In genomic region chr9:81112638-81113037, GRCh38 we compare ENCODE assay signal across 18 cellular contexts.
DNase-seq lines count a peak whose midpoint lies in the region; ATAC-seq and TF ChIP-seq lines count a peak whose summit lies in the region.
"Had no signal": no experiment of that assay in that cellular context is flagged by ENCODE, and none has a peak within 500 bp of the region (broad histone marks: within the 10 kb centered on the region; RNA-seq: fewer than 3 reads in every experiment).

No MANE protein-coding gene starts in this region.

- H3K36me3 Mint-ChIP-seq in neural crest cell (ENCODE audit: low read depth), result no peaks in the 10 kb centered on the region

- ATAC-seq in GM18520 (IDR thresholded peaks at IDR 0.05; ENCODE audit: unreplicated experiment), result no peak
- ATAC-seq: activated naive CD8-positive, alpha-beta T cell treated with anti-CD3 and anti-CD28 coated beads, Interleukin-2, amount 50 U/mL, for 24 hours had no signal

- peaks cover 20% of the 10 kb centered on the region for H3K4me1 Mint-ChIP-seq in neural crest cell

- H3K27me3 Mint-ChIP-seq in neural crest cell (ENCODE audit: low read depth), result no peaks in the 10 kb centered on the region
- H3K27me3 Mint-ChIP-seq: activated CD4-positive, alpha-beta T cell treated with anti-CD3 and anti-CD28 coated beads, Interleukin-2, amount 10 ng/mL, durations not matched to agents 24 days and 14 days; stimulated activated naive CD8-positive, alpha-beta T cell treated with anti-CD3 and anti-CD28 coated beads, Interleukin-15, Interleukin-2, amounts not matched to agents 100 ng/mL and 50 ng/mL, for 24 hours had no signal

- H3K9me3 Mint-ChIP-seq in neural crest cell, result no peaks in the 10 kb centered on the region
- H3K9me3 Mint-ChIP-seq: activated naive CD8-positive, alpha-beta T cell treated with anti-CD3 and anti-CD28 coated beads, Interleukin-2, amount 50 U/mL, for 24 hours; naive B cell; stimulated activated naive CD8-positive, alpha-beta T cell treated with anti-CD3 and anti-CD28 coated beads, Interleukin-15, Interleukin-2, amounts not matched to agents 100 ng/mL and 50 ng/mL, for 24 hours had no signal

- TF ChIP-seq CTCF in HL-60 (IDR thresholded peaks at IDR 0.05; ENCODE audit: insufficient read depth, low read length) (no peak), neural crest cell (conservative IDR thresholded peaks at IDR 0.05) (no peak)

- no peak overlapping the region for H3K4me3 Mint-ChIP-seq in neural crest cell

- DNase-seq in HL-60 (ENCODE audit: low read depth in 1 of 2, low spot score in 1 of 2) (no peak), NCI-H1417 (lab: John Stamatoyannopoulos, UW) (peak in 2 of 3 experiments; percentile 68 to 91), NCI-H82 treated with DMSO at 0.1 percent for 48 hours (lab: John Stamatoyannopoulos, UW; ENCODE audit: unreplicated experiment) (peak; percentile 11), neural crest cell (ENCODE audit: low read depth, low spot score) (no peak), NCI-H526 treated with DMSO at 0.1 percent for 48 hours (lab: John Stamatoyannopoulos, UW) (no peak), SKM-1 treated with dmso at 0.1 percent for 144 hours (lab: John Stamatoyannopoulos, UW; ENCODE audit: unreplicated experiment) (no peak)
- DNase-seq: activated CD4-positive, alpha-beta T cell treated with anti-CD3 and anti-CD28 coated beads, Interleukin-2, amount 10 ng/mL, durations not matched to agents 24 days and 14 days; activated effector memory CD4-positive, alpha-beta T cell treated with Interleukin-2 at 50 U/mL for 16 hours; activated naive CD8-positive, alpha-beta T cell treated with anti-CD3 and anti-CD28 coated beads, Interleukin-2, amount 50 U/mL, for 24 hours; Calu3; mammary epithelial cell; NCI-H2107; SW 1271 had no signal

- no peaks in the 10 kb centered on the region for H3K27me3 ChIP-seq in HL-60 (ENCODE audit: insufficient read depth, poor library complexity, severe bottlenecking)
- H3K27me3 ChIP-seq: tibial nerve had no signal

- H3K27ac ChIP-seq in HL-60 (replicated peaks), result peak overlapping the region; percentile 69
- H3K27ac ChIP-seq: coronary artery, tibial nerve had no signal

- H3K4me3 ChIP-seq in HL-60 (replicated peaks; ENCODE audit: insufficient read depth, low read length), result no peak overlapping the region
- H3K4me3 ChIP-seq: coronary artery, tibial nerve had no signal

- H3K27ac Mint-ChIP-seq in neural crest cell (ENCODE audit: unreplicated experiment), result peak overlapping the region; percentile 2
- H3K27ac Mint-ChIP-seq: activated CD4-positive, alpha-beta T cell treated with anti-CD3 and anti-CD28 coated beads, Interleukin-2, amount 10 ng/mL, durations not matched to agents 24 days and 14 days; activated naive CD8-positive, alpha-beta T cell treated with anti-CD3 and anti-CD28 coated beads, Interleukin-2, amount 50 U/mL, for 24 hours; stimulated activated naive CD8-positive, alpha-beta T cell treated with anti-CD3 and anti-CD28 coated beads, Interleukin-15, Interleukin-2, amounts not matched to agents 100 ng/mL and 50 ng/mL, for 24 hours had no signal

Comparison
In these comparisons a context has a peak if more than half of its experiments do, and no peak if none do; other contexts are left out.
1. DNase-seq: peak in NCI-H1417 (2 of 3) and NCI-H82 treated with DMSO at 0.1 percent for 48 hours (single experiment); none in HL-60 (0 of 2), neural crest cell (single experiment), NCI-H526 treated with DMSO at 0.1 percent for 48 hours (single experiment) and SKM-1 treated with dmso at 0.1 percent for 144 hours (single experiment).